Comparison of ENCODE assay signal across 23 cellular contexts in the genomic region with DNA sequence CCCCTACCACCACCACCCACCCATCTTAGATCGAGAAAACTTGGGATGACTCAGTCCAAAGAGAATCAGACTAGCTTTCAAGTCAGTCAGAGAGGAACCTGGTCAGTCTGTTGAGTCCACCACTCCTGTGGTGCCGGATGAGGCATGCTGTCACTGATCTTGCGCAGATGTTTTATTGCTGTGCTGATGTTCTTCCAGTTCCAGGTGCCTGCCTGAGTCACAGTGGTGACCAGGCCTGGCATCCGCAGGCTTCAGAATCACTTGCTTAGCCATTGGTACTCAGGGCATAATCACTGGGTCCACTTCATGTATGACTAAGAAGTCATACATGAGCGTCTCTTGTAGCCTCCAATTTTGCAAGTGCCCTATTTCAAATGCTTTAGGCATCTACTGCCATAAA.
A peak's percentile ranks its signal among the peaks of the same experiment; 100 is the strongest.
DNase-seq lines count a peak whose midpoint lies in the region; ATAC-seq and TF ChIP-seq lines count a peak whose summit lies in the region.
"Had no signal": no experiment of that assay in that cellular context is flagged by ENCODE, and none has a peak within 500 bp of the region (broad histone marks: within the 10 kb centered on the region; RNA-seq: fewer than 3 reads in every experiment).

No MANE protein-coding gene starts in this region.

- in situ Hi-C loops in GM23248 (cut with MboI) = no loop called here

- WGBS in GM23248 (ENCODE audit: low coverage in 1 of 2, low lambda C conversion rate in 2 of 2, missing lambda C conversion rate in 2 of 2), 2 experiments = 92 to 95% methylated on average over 5 of the region's 5 CpGs

- H3K27ac ChIP-seq in RWPE2 (ENCODE audit: poor library complexity, severe bottlenecking) (peak overlapping the region; percentile 27), epithelial cell of prostate (no peak overlapping the region), GM23248 (no peak overlapping the region)
- H3K27ac ChIP-seq: 22Rv1, KMS-11, SK-N-MC had no signal

- no peak overlapping the region for H3K4me3 ChIP-seq in RWPE2 (ENCODE audit: severe bottlenecking)
- H3K4me3 ChIP-seq in GM23248 = no peak overlapping the region
- H3K4me3 ChIP-seq: SK-N-MC had no signal

- intact Hi-C loops in activated T-helper 2 cell treated with anti-CD3 and anti-CD28 coated beads, Interferon-gamma antibody, Interleukin-2, Interleukin-4, amounts not matched to agents 10 μg/mL and 5 μg/mL and 100 μg/mL, durations not matched to agents 14 hours and 24 hours and 36 hours (cut with micrococcal nuclease) = no loop called here

- H3K9ac ChIP-seq in GM23248 = no peak overlapping the region
- H3K9ac ChIP-seq: KMS-11 had no signal

- H3K27me3 ChIP-seq in RWPE2 (ENCODE audit: insufficient read depth, poor library complexity, severe bottlenecking) (no peaks in the 10 kb centered on the region), GM23248 (replicated peaks; ENCODE audit: insufficient read depth) (no peaks in the 10 kb centered on the region)

- H3K9me2 ChIP-seq in GM23248 (ENCODE audit: insufficient read depth) = no peaks in the 10 kb centered on the region

- H3K4me3 Mint-ChIP-seq in activated naive CD8-positive, alpha-beta T cell treated with anti-CD3 and anti-CD28 coated beads for 36 hours = no peak overlapping the region
- no peak overlapping the region for H3K4me3 Mint-ChIP-seq in activated T-helper 2 cell treated with anti-CD3 and anti-CD28 coated beads, Interferon-gamma antibody, Interleukin-2, Interleukin-4, amounts not matched to agents 10 μg/mL and 5 μg/mL and 100 μg/mL, durations not matched to agents 14 hours and 24 hours and 36 hours (ENCODE audit: low read depth)
- H3K4me3 Mint-ChIP-seq: CD8-positive, alpha-beta T cell; HFFc6 had no signal

- H3K9me3 Mint-ChIP-seq in activated naive CD8-positive, alpha-beta T cell treated with anti-CD3 and anti-CD28 coated beads for 36 hours = no peaks in the 10 kb centered on the region
- H3K9me3 Mint-ChIP-seq in activated T-helper 2 cell treated with anti-CD3 and anti-CD28 coated beads, Interferon-gamma antibody, Interleukin-2, Interleukin-4, amounts not matched to agents 10 μg/mL and 5 μg/mL and 100 μg/mL, durations not matched to agents 14 hours and 24 hours and 36 hours = no peaks in the 10 kb centered on the region
- H3K9me3 Mint-ChIP-seq: CD8-positive, alpha-beta T cell; HFFc6 had no signal

- DNase-seq in A172 (ENCODE audit: low spot score) (peak; percentile 31), HT1080 (ENCODE audit: low read depth) (peak; percentile 71), RWPE2 (ENCODE audit: low spot score) (no peak), epithelial cell of prostate (ENCODE audit: low read depth, low spot score) (peak; percentile 62), GM23248 (no peak)
- DNase-seq in activated naive CD8-positive, alpha-beta T cell treated with anti-CD3 and anti-CD28 coated beads for 36 hours = no peak
- no peak for DNase-seq in activated T-helper 2 cell treated with anti-CD3 and anti-CD28 coated beads, Interferon-gamma antibody, Interleukin-2, Interleukin-4, amounts not matched to agents 10 μg/mL and 5 μg/mL and 100 μg/mL, durations not matched to agents 14 hours and 24 hours and 36 hours (ENCODE audit: low spot score)
- DNase-seq: C1 segment of cervical spinal cord; Calu3; CD8-positive, alpha-beta T cell; EL; H7; HFFc6; NCI-H1105; NCI-H146; NCI-H2029; NCI-H524 treated with DMSO at 0.1 percent for 48 hours; NCI-H82; SHP77 treated with DMSO at 0.1 percent for 48 hours had no signal

- no peaks in the 10 kb centered on the region for H3K9me3 ChIP-seq in RWPE2 (ENCODE audit: severe bottlenecking)
- H3K9me3 ChIP-seq in GM23248 (ENCODE audit: low read depth) = no peaks in the 10 kb centered on the region

- no peaks in the 10 kb centered on the region for H3K79me2 ChIP-seq in GM23248 (ENCODE audit: insufficient read depth)

- no peaks in the 10 kb centered on the region for H3K36me3 Mint-ChIP-seq in activated naive CD8-positive, alpha-beta T cell treated with anti-CD3 and anti-CD28 coated beads for 36 hours
- H3K36me3 Mint-ChIP-seq in activated T-helper 2 cell treated with anti-CD3 and anti-CD28 coated beads, Interferon-gamma antibody, Interleukin-2, Interleukin-4, amounts not matched to agents 10 μg/mL and 5 μg/mL and 100 μg/mL, durations not matched to agents 14 hours and 24 hours and 36 hours (ENCODE audit: low read depth) = no peaks in the 10 kb centered on the region
- H3K36me3 Mint-ChIP-seq: CD8-positive, alpha-beta T cell had no signal

- H4K20me1 ChIP-seq in GM23248 (ENCODE audit: insufficient read depth) = no peaks in the 10 kb centered on the region

- H3K27ac Mint-ChIP-seq in activated naive CD8-positive, alpha-beta T cell treated with anti-CD3 and anti-CD28 coated beads for 36 hours = no peak overlapping the region
- H3K27ac Mint-ChIP-seq in activated T-helper 2 cell treated with anti-CD3 and anti-CD28 coated beads, Interferon-gamma antibody, Interleukin-2, Interleukin-4, amounts not matched to agents 10 μg/mL and 5 μg/mL and 100 μg/mL, durations not matched to agents 14 hours and 24 hours and 36 hours = no peak overlapping the region
- H3K27ac Mint-ChIP-seq: CD8-positive, alpha-beta T cell; HFFc6 had no signal

- ATAC-seq in RWPE2 (ENCODE audit: low read depth) = peak; percentile 78
- ATAC-seq in HG02763 (IDR thresholded peaks at IDR 0.05; ENCODE audit: unreplicated experiment) = no peak
- ATAC-seq: CD8-positive, alpha-beta T cell had no signal

- no peaks in the 10 kb centered on the region for H3K4me1 Mint-ChIP-seq in activated naive CD8-positive, alpha-beta T cell treated with anti-CD3 and anti-CD28 coated beads for 36 hours
- H3K4me1 Mint-ChIP-seq in activated T-helper 2 cell treated with anti-CD3 and anti-CD28 coated beads, Interferon-gamma antibody, Interleukin-2, Interleukin-4, amounts not matched to agents 10 μg/mL and 5 μg/mL and 100 μg/mL, durations not matched to agents 14 hours and 24 hours and 36 hours (ENCODE audit: low read depth) = no peaks in the 10 kb centered on the region

- no peak for TF ChIP-seq CTCF in RWPE2 (IDR thresholded peaks at IDR 0.05; ENCODE audit: poor library complexity, severe bottlenecking)

- peaks cover 8% of the 10 kb centered on the region for H3K4me1 ChIP-seq in RWPE2 (ENCODE audit: insufficient read depth, poor library complexity, severe bottlenecking)
- H3K4me1 ChIP-seq in GM23248 (ENCODE audit: insufficient read depth) = no peaks in the 10 kb centered on the region

- H3K27me3 Mint-ChIP-seq in activated naive CD8-positive, alpha-beta T cell treated with anti-CD3 and anti-CD28 coated beads for 36 hours = peaks cover 8% of the 10 kb centered on the region
- H3K27me3 Mint-ChIP-seq in activated T-helper 2 cell treated with anti-CD3 and anti-CD28 coated beads, Interferon-gamma antibody, Interleukin-2, Interleukin-4, amounts not matched to agents 10 μg/mL and 5 μg/mL and 100 μg/mL, durations not matched to agents 14 hours and 24 hours and 36 hours (ENCODE audit: low read depth) = no peaks in the 10 kb centered on the region

- no peaks in the 10 kb centered on the region for H3F3A ChIP-seq in GM23248 (ENCODE audit: insufficient read depth)

- H2AFZ ChIP-seq in GM23248 = no peak overlapping the region

- H3K36me3 ChIP-seq in RWPE2 (ENCODE audit: low read depth) = no peaks in the 10 kb centered on the region
- no peaks in the 10 kb centered on the region for H3K36me3 ChIP-seq in GM23248 (ENCODE audit: low read depth)

- H3K4me2 ChIP-seq in GM23248 (ENCODE audit: unreplicated experiment) = no peak overlapping the region
- H3K4me2 ChIP-seq: KMS-11 had no signal

Comparison
In these comparisons a context has a peak if more than half of its experiments do, and no peak if none do; other contexts are left out.
1. DNase-seq: peak in A172 (single experiment), HT1080 (single experiment) and epithelial cell of prostate (single experiment); none in RWPE2 (single experiment), activated naive CD8-positive, alpha-beta T cell treated with anti-CD3 and anti-CD28 coated beads for 36 hours (single experiment), activated T-helper 2 cell treated with anti-CD3 and anti-CD28 coated beads, Interferon-gamma antibody, Interleukin-2, Interleukin-4, amounts not matched to agents 10 μg/mL and 5 μg/mL and 100 μg/mL, durations not matched to agents 14 hours and 24 hours and 36 hours (single experiment) and GM23248 (single experiment).